16 cellular contexts compared by ENCODE assay signal in the genomic region with DNA sequence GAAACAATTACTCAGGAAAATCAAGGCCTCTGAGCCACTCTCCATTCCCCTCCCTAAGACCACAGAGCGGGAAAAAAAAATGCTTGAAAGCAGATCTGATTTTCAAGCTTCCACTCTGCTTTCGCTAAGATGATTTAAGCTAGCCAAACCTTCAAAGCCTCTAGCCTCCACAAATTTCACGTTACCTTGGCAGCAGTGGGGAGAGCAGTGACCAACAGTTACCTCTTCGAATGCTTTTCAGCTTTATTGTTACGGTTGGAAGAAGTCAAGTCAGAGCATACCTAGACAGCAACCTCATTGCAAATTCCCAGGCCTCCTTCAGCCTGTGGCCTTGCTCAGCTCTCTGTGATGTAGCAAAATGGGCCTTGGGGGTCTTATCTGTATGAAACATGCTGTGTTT.
"Had no signal": no experiment of that assay in that cellular context is flagged by ENCODE, and none has a peak within 500 bp of the region (broad histone marks: within the 10 kb centered on the region; RNA-seq: fewer than 3 reads in every experiment).

No MANE protein-coding gene starts in this region.

- DNase-seq: activated B cell treated with CpG ODN at 0.5 μM for 24 hours; activated CD4-positive, alpha-beta T cell treated with anti-CD3 and anti-CD28 coated beads, Interleukin-2, amount 10 ng/mL, durations not matched to agents 7 days and 5 days; activated CD8-positive, alpha-beta memory T cell treated with anti-CD3 and anti-CD28 coated beads for 24 hours; activated naive CD4-positive, alpha-beta T cell treated with anti-CD3 and anti-CD28 coated beads for 36 hours; caudate nucleus; effector CD4-positive, alpha-beta T cell; immature natural killer cell; left lung; right lobe of liver; stimulated activated CD4-positive, alpha-beta T cell treated with anti-CD3 and anti-CD28 coated beads, Interleukin-12 subunit alpha, Interleukin-12 subunit beta, amount 100 ng/mL, for 4 hours; stimulated activated CD4-positive, alpha-beta T cell treated with anti-CD3 and anti-CD28 coated beads, Interleukin-2, amount 100 ng/mL, for 48 hours; stimulated activated CD8-positive, alpha-beta memory T cell treated with anti-CD3 and anti-CD28 coated beads, Interleukin-4, amount 100 ng/mL, for 48 hours; stimulated activated naive CD8-positive, alpha-beta T cell treated with anti-CD3 and anti-CD28 coated beads, Interleukin-15, Interleukin-2, amounts not matched to agents 100 U/mL and 50 U/mL, for 24 hours; T-helper 17 cell; testis had no signal

- ATAC-seq: right lobe of liver; stimulated activated naive CD8-positive, alpha-beta T cell treated with anti-CD3 and anti-CD28 coated beads, Interleukin-15, Interleukin-2, amounts not matched to agents 100 U/mL and 50 U/mL, for 24 hours; T-helper 17 cell had no signal

- H3K27ac ChIP-seq: coronary artery, right lobe of liver, testis had no signal

- H3K9me3 ChIP-seq: left lung, right lobe of liver, testis had no signal

- H3K27me3 Mint-ChIP-seq: activated B cell treated with CpG ODN at 0.5 μM for 24 hours; activated CD4-positive, alpha-beta T cell treated with anti-CD3 and anti-CD28 coated beads, Interleukin-2, amount 10 ng/mL, durations not matched to agents 7 days and 5 days; T-helper 17 cell had no signal

- H3K27me3 ChIP-seq: left lung, right lobe of liver, testis had no signal

- H3K4me3 ChIP-seq: coronary artery, left lung, right lobe of liver, testis had no signal

- H3K36me3 ChIP-seq: left lung, right lobe of liver had no signal

- H3K9me3 Mint-ChIP-seq: activated CD4-positive, alpha-beta T cell treated with anti-CD3 and anti-CD28 coated beads, Interleukin-2, amount 10 ng/mL, durations not matched to agents 7 days and 5 days; activated naive CD4-positive, alpha-beta T cell treated with anti-CD3 and anti-CD28 coated beads for 36 hours; immature natural killer cell had no signal

- H3K27ac Mint-ChIP-seq: activated B cell treated with CpG ODN at 0.5 μM for 24 hours; activated CD4-positive, alpha-beta T cell treated with anti-CD3 and anti-CD28 coated beads, Interleukin-2, amount 10 ng/mL, durations not matched to agents 7 days and 5 days; activated naive CD4-positive, alpha-beta T cell treated with anti-CD3 and anti-CD28 coated beads for 36 hours; immature natural killer cell; T-helper 17 cell had no signal

- H3K4me1 ChIP-seq: right lobe of liver had no signal

- H3K4me3 Mint-ChIP-seq: activated B cell treated with CpG ODN at 0.5 μM for 24 hours; activated CD4-positive, alpha-beta T cell treated with anti-CD3 and anti-CD28 coated beads, Interleukin-2, amount 10 ng/mL, durations not matched to agents 7 days and 5 days; activated naive CD4-positive, alpha-beta T cell treated with anti-CD3 and anti-CD28 coated beads for 36 hours; immature natural killer cell; T-helper 17 cell had no signal

- H3K36me3 Mint-ChIP-seq: immature natural killer cell had no signal

- H3K4me1 Mint-ChIP-seq: activated B cell treated with CpG ODN at 0.5 μM for 24 hours; activated CD4-positive, alpha-beta T cell treated with anti-CD3 and anti-CD28 coated beads, Interleukin-2, amount 10 ng/mL, durations not matched to agents 7 days and 5 days; immature natural killer cell had no signal
